In the genomic region with DNA sequence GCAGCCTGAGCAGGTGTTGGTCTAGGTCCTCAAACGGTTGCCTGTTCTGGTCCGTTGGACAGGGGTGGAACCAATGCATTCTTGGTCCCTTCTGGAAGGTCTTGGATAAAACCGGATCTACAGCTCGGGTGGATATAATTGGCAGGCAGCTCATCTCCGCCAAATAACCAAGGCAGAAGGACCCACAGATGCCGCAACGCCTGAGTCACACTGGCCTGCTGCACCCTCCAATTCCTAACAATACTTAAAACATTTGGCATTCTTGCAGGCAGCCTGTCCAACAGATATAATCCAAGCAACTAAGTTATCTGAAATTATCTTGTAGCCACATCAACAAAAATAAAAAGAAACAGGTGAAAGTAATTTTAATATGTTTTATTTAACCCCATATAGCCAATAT, we compare ENCODE assay signal across 25 cellular contexts. TPM values are rescaled to one million over a fixed set of nuclear protein-coding genes. Genes with fewer than 3 reads are reported as not detected.
DNase-seq lines count a peak whose midpoint lies in the region; ATAC-seq and TF ChIP-seq lines count a peak whose summit lies in the region.
"Had no signal": no experiment of that assay in that cellular context is flagged by ENCODE, and none has a peak within 500 bp of the region (broad histone marks: within the 10 kb centered on the region; RNA-seq: fewer than 3 reads in every experiment).

No MANE protein-coding gene starts in this region.

- H3K4me2 ChIP-seq in SK-N-SH (no peak overlapping the region), trophoblast cell (ENCODE audit: low read length) (no peak overlapping the region)
- H3K4me2 ChIP-seq: A549 had no signal

- no peaks in the 10 kb centered on the region for H3F3A ChIP-seq in SK-N-SH (replicated peaks; ENCODE audit: insufficient read depth)

- no peak overlapping the region for H2BK5ac ChIP-seq in trophoblast cell (ENCODE audit: low read depth, low read length, poor library complexity)

- no peak overlapping the region for H2BK12ac ChIP-seq in trophoblast cell (ENCODE audit: low read length)

- H3K79me2 ChIP-seq in SK-N-SH (ENCODE audit: insufficient read depth) (no peaks in the 10 kb centered on the region), trophoblast cell (ENCODE audit: control insufficient read depth, insufficient read depth, low read length, poor library complexity) (no peaks in the 10 kb centered on the region)

- no peak for ATAC-seq in GM21360 (IDR thresholded peaks at IDR 0.05; ENCODE audit: unreplicated experiment)
- ATAC-seq: A549, GM12878, Right ventricle myocardium inferior, T-helper 17 cell had no signal

- no peak overlapping the region for H3K9ac ChIP-seq in SK-N-SH
- no peak overlapping the region for H3K9ac ChIP-seq in trophoblast cell (ENCODE audit: low read length)

- no peak overlapping the region for H4K12ac ChIP-seq in trophoblast cell (ENCODE audit: low read depth, low read length)

- WGBS in SK-N-SH (ENCODE audit: low lambda C conversion rate): 35% methylated on average over 7 of the region's 7 CpGs
- no CpG with 5 or more reads among the region's 7 CpGs for WGBS in trophoblast cell (ENCODE audit: extremely low coverage, insufficient coverage, insufficient read length)

- H4K8ac ChIP-seq in trophoblast cell (ENCODE audit: low read depth, low read length): no peak overlapping the region

- no peak for TF ChIP-seq EP300 in SK-N-SH (IDR thresholded peaks at IDR 0.05; ENCODE audit: borderline replicate concordance in 1 of 2, low read depth in 1 of 2, low read length in 1 of 2)

- H3K9me3 ChIP-seq in SK-N-SH: no peaks in the 10 kb centered on the region
- peaks cover 2% of the 10 kb centered on the region for H3K9me3 ChIP-seq in trophoblast cell (ENCODE audit: insufficient read depth, low read depth, low read length)
- H3K9me3 ChIP-seq: A549, Peyer's patch, SJSA1 had no signal

- no peak overlapping the region for H3K23ac ChIP-seq in trophoblast cell (ENCODE audit: low read length)

- H3K4ac ChIP-seq in trophoblast cell (ENCODE audit: low read depth, low read length): no peak overlapping the region

- no peaks in the 10 kb centered on the region for H3K79me1 ChIP-seq in trophoblast cell (ENCODE audit: low read length)

- H3K4me3 ChIP-seq in SK-N-SH (ENCODE audit: low read depth in 2 of 2, low read length in 1 of 2) (no peak overlapping the region), trophoblast cell (ENCODE audit: low read depth, low read length) (no peak overlapping the region)
- H3K4me3 ChIP-seq: A549, GM12878, Peyer's patch, SJSA1 had no signal

- H2BK120ac ChIP-seq in trophoblast cell (ENCODE audit: insufficient read depth, low read length, poor library complexity): no peak overlapping the region

- no peak overlapping the region for H3K14ac ChIP-seq in trophoblast cell (ENCODE audit: low read length)

- TF ChIP-seq RAD21 in SK-N-SH (IDR thresholded peaks at IDR 0.05; ENCODE audit: low read length): no peak

- H3K27me3 ChIP-seq in SK-N-SH (ENCODE audit: insufficient read depth) (no peaks in the 10 kb centered on the region), trophoblast cell (ENCODE audit: insufficient read depth, low read length) (no peaks in the 10 kb centered on the region)
- H3K27me3 ChIP-seq: Peyer's patch, SJSA1 had no signal

- DNase-seq in DMS79 (lab: John Stamatoyannopoulos, UW) (peak; percentile 85), HT1080 (ENCODE audit: low read depth) (peak; percentile 54), SK-N-SH (no peak), trophoblast cell (peak; percentile 88 to 89), ureter (ENCODE audit: low spot score) (no peak), MV-4-11 (lab: John Stamatoyannopoulos, UW) (no peak)
- DNase-seq: DND-41, MM.1S, NCI-H1092, NCI-H1436 treated with DMSO at 0.1 percent for 48 hours, NCI-H2029 treated with DMSO at 0.1 percent for 48 hours, NCI-H2171 treated with DMSO at 0.1 percent for 48 hours, NCI-H526, Peyer's patch, SW 1271, T-helper 17 cell had no signal

- no peaks in the 10 kb centered on the region for H3K36me3 ChIP-seq in SK-N-SH (replicated peaks in 1 of 2; ENCODE audit: control insufficient read depth in 1 of 2, insufficient read depth in 2 of 2, low read length in 1 of 2)
- no peaks in the 10 kb centered on the region for H3K36me3 ChIP-seq in trophoblast cell (ENCODE audit: control insufficient read depth in 1 of 2, insufficient read depth in 2 of 2, low read length in 2 of 2)
- H3K36me3 ChIP-seq: Peyer's patch, SJSA1 had no signal

- H4K20me1 ChIP-seq in SK-N-SH (ENCODE audit: insufficient read depth): no peaks in the 10 kb centered on the region

- no peak overlapping the region for H3K18ac ChIP-seq in trophoblast cell (ENCODE audit: low read length)

- no peak overlapping the region for H2AK5ac ChIP-seq in trophoblast cell (ENCODE audit: low read length)

- POLR2A ChIA-PET in SK-N-SH (lab: Yijun Ruan, JAX): no interaction called here

- no peak for TF ChIP-seq CTCF in SK-N-SH (IDR thresholded peaks at IDR 0.05)

- no peaks in the 10 kb centered on the region for H3K9me2 ChIP-seq in SK-N-SH

- H4K91ac ChIP-seq in trophoblast cell (ENCODE audit: low read depth, low read length): no peak overlapping the region

- peaks cover 6 to 7% of the 10 kb centered on the region in 2 experiments; a peak in 3 of 4 replicates for H3K4me1 ChIP-seq in SK-N-SH (ENCODE audit: control insufficient read depth in 1 of 2, insufficient read depth in 2 of 2, low read depth in 1 of 2, low read length in 1 of 2)
- H3K4me1 ChIP-seq in trophoblast cell (ENCODE audit: control insufficient read depth in 1 of 2, insufficient read depth in 2 of 2, low read length in 2 of 2): no peaks in the 10 kb centered on the region
- H3K4me1 ChIP-seq: A549, Peyer's patch, SJSA1 had no signal

- H2AFZ ChIP-seq in SK-N-SH (ENCODE audit: low read depth) (no peak overlapping the region), trophoblast cell (ENCODE audit: insufficient read depth, low read length, poor library complexity) (no peak overlapping the region)

- CTCF ChIA-PET in SK-N-SH (lab: Yijun Ruan, JAX): interaction anchor here (0.8 to 1.4 kb wide), 4 partner anchors 18 to 319 kb away, joined by 3 to 7 read pairs (median 4); no protein-coding TSS in a partner anchor

- peak overlapping the region in 1 of 2 experiments; percentile 53; a peak in 1 of 4 replicates for H3K27ac ChIP-seq in SK-N-SH (ENCODE audit: low read depth in 2 of 2, low read length in 1 of 2)
- no peak overlapping the region for H3K27ac ChIP-seq in trophoblast cell (ENCODE audit: low read depth, low read length)
- H3K27ac ChIP-seq: A549, Peyer's patch, SJSA1 had no signal

TF ChIP-seq in SK-N-SH, 30 proteins besides CTCF, POLR2A, EP300 and RAD21:
- TF ChIP-seq TCF12 (IDR thresholded peaks at IDR 0.05) (peak; percentile 30; the same call in 1 of the 2 replicates), RCOR1 (IDR thresholded peaks at IDR 0.05; ENCODE audit: low read length) (no peak)

RNA-seq across cellular contexts. Expression of gene FGF14, which starts 59.0 kb away (rescaled TPM):
- not detected in 2 replicates for total RNA-seq in HT1080 (2014; rRNA removed; shearing (Covaris generic))
- polyA plus RNA-seq in HT1080 (2015; cell fraction: cytosol; rRNA removed): 0.05 TPM in 1 of 2 replicates, not detected in the other
- 0.02 TPM in 1 of 2 replicates, not detected in the other for polyA plus RNA-seq in HT1080 (2015; cell fraction: nucleus; rRNA removed)
- polyA plus RNA-seq in SK-N-SH (2012; rRNA removed): 0.20 and 0.36 TPM in 2 replicates
- polyA plus RNA-seq in SK-N-SH (2012; cell fraction: cytosol; rRNA removed): 0.85 and 1.6 TPM in 2 replicates
- polyA plus RNA-seq in SK-N-SH (2012; cell fraction: nucleus; rRNA removed): 0.62 and 0.75 TPM in 2 replicates
- 0.03 TPM in 2 replicates for polyA plus RNA-seq in trophoblast cell (2013)
- 0.68 TPM for total RNA-seq in ureter
- total RNA-seq: B cell, OCI-LY7, SJSA1, T-helper 17 cell had no signal
- polyA plus RNA-seq: A549, CD14-positive monocyte, IgD-negative memory B cell had no signal

Comparison
In these comparisons a context has a peak if more than half of its experiments do, and no peak if none do; other contexts are left out.
1. DNase-seq: peak in DMS79 (single experiment), HT1080 (single experiment) and trophoblast cell (2 of 2); none in SK-N-SH (single experiment), ureter (single experiment) and MV-4-11 (single experiment).